In the genomic region with DNA sequence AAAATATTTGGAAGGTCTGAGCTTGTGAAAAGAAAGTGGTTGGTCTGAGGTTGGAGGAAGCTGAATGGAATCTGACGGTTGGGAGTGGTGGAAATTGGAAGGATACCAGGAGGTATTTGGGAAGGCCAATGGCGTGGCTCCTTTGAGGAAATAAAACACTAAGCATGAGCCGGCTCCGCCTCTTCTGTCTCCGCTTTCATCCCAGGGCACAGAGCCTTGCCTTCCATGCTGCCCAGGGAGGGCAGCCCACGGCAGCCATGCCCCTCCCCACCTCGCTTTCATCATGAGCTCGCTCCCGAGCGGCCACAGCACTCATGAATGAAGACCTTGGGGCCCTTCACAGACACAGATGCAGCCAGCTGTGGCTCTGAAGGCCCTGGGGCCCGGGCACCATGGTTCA, we compare ENCODE assay signal across 14 cellular contexts. TPM values are rescaled to one million over a fixed set of nuclear protein-coding genes. Genes with fewer than 3 reads are reported as not detected.
A peak's percentile ranks its signal among the peaks of the same experiment; 100 is the strongest.
DNase-seq lines count a peak whose midpoint lies in the region; ATAC-seq and TF ChIP-seq lines count a peak whose summit lies in the region.
"Had no signal": no experiment of that assay in that cellular context is flagged by ENCODE, and none has a peak within 500 bp of the region (broad histone marks: within the 10 kb centered on the region; RNA-seq: fewer than 3 reads in every experiment).

No MANE protein-coding gene starts in this region.

- no peaks in the 10 kb centered on the region for H3K9me3 ChIP-seq in GM23248 (ENCODE audit: low read depth)
- H3K9me3 ChIP-seq: neutrophil had no signal

- no peak for ATAC-seq in GM21360 (IDR thresholded peaks at IDR 0.05; ENCODE audit: unreplicated experiment)

- H3K4me1 ChIP-seq in GM23248 (ENCODE audit: insufficient read depth) = peaks cover 6% of the 10 kb centered on the region; the same call in 1 of the 2 replicates

- peaks cover 60% of the 10 kb centered on the region for H3K36me3 ChIP-seq in GM23248 (ENCODE audit: low read depth)

- H3K4me3 ChIP-seq in GM23248 = no peak overlapping the region
- H3K4me3 ChIP-seq in astrocyte of the cerebellum (ENCODE audit: low read depth, low read length) = no peak overlapping the region

- no peaks in the 10 kb centered on the region for H3K79me2 ChIP-seq in GM23248 (ENCODE audit: insufficient read depth)

- DNase-seq in GM23248 (peak; percentile 60), astrocyte of the cerebellum (ENCODE audit: low read depth) (peak; percentile 86), left kidney (ENCODE audit: low read depth, low spot score) (peak; percentile 73), NCI-H748 treated with DMSO at 0.1 percent for 48 hours (lab: John Stamatoyannopoulos, UW) (no peak), cortex of kidney (lab: John Stamatoyannopoulos, UW) (no peak)
- DNase-seq in activated CD4-positive, alpha-beta T cell treated with anti-CD3 and anti-CD28 coated beads, Interleukin-2, amount 50 U/mL, for 48 hours = no peak
- DNase-seq: caudate nucleus, endodermal cell, NCI-H1417, SHP77 treated with DMSO at 0.1 percent for 48 hours, trophoblast cell had no signal

- H3F3A ChIP-seq in GM23248 (ENCODE audit: insufficient read depth) = peaks cover 37% of the 10 kb centered on the region

- TF ChIP-seq CTCF in 22Rv1 (IDR thresholded peaks at IDR 0.05) (no peak), astrocyte of the cerebellum (IDR thresholded peaks at IDR 0.05; ENCODE audit: low read depth, low read length, missing control alignments) (no peak)

- no peak overlapping the region for H2AFZ ChIP-seq in GM23248

- WGBS in GM23248 (ENCODE audit: low coverage in 1 of 2, low lambda C conversion rate in 2 of 2, missing lambda C conversion rate in 2 of 2), 2 experiments = 64 to 75% methylated on average over 11 of the region's 11 CpGs

- no peak overlapping the region for H3K9ac ChIP-seq in GM23248

- H3K27me3 ChIP-seq in GM23248 (replicated peaks; ENCODE audit: insufficient read depth) = no peaks in the 10 kb centered on the region
- H3K27me3 ChIP-seq: neutrophil had no signal

- H3K4me2 ChIP-seq in GM23248 (ENCODE audit: unreplicated experiment) = no peak overlapping the region

- H3K27ac ChIP-seq in 22Rv1 (peak overlapping the region; percentile 58), GM23248 (no peak overlapping the region)
- H3K27ac ChIP-seq: neutrophil had no signal

- no peaks in the 10 kb centered on the region for H3K9me2 ChIP-seq in GM23248 (ENCODE audit: insufficient read depth)

- in situ Hi-C loops in GM23248 (cut with MboI) = no loop called here
- in situ Hi-C loops in astrocyte of the cerebellum (cut with HindIII; ENCODE audit: low sequenced_read_pairs) = no loop called here

- H4K20me1 ChIP-seq in GM23248 (ENCODE audit: insufficient read depth) = no peaks in the 10 kb centered on the region

RNA-seq across cellular contexts. Expression of gene HSP90AA1, which starts 36.2 kb away (rescaled TPM):
- total RNA-seq in GM23248 (2014; rRNA removed; shearing (Covaris generic)) = 371 and 428 TPM in 2 replicates
- polyA plus RNA-seq in GM23248 (2016; fragmentation: Nextera tagmentation; extraction: Ambion mirVana) = 638 and 655 TPM in 2 replicates

Comparison
In these comparisons a context has a peak if more than half of its experiments do, and no peak if none do; other contexts are left out.
1. DNase-seq: peak in GM23248 (single experiment), astrocyte of the cerebellum (single experiment) and left kidney (single experiment); none in NCI-H748 treated with DMSO at 0.1 percent for 48 hours (single experiment), activated CD4-positive, alpha-beta T cell treated with anti-CD3 and anti-CD28 coated beads, Interleukin-2, amount 50 U/mL, for 48 hours (0 of 2) and cortex of kidney (single experiment).